ENCODE assay signal across 14 cellular contexts in the genomic region with DNA sequence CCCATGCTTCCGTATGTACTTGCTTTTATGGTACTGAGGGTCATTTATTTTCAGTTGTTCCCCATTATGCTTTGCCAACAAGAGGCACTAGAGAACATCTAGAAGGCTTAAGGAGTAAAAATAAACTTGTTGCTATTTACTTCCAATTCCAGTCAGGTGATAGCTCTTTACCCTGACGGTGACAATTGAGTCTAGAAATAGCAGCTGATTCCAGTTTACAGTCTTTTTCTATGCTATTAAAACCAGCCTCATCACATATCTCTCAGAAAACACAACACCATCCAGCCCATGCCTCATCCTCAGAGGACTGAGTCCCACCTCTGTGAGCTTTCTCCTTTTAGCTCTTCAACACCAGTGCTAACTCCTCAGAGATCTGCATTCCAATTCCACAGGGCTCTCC.
DNase-seq lines count a peak whose midpoint lies in the region; ATAC-seq and TF ChIP-seq lines count a peak whose summit lies in the region.
"Had no signal": no experiment of that assay in that cellular context is flagged by ENCODE, and none has a peak within 500 bp of the region (broad histone marks: within the 10 kb centered on the region; RNA-seq: fewer than 3 reads in every experiment).

No MANE protein-coding gene starts in this region.

- H3K9ac ChIP-seq in mesendoderm (ENCODE audit: low read length) = no peak overlapping the region
- H3K9ac ChIP-seq: GM23248 had no signal

- peak in 6 of 8 donors; percentile 42 to 82 (median 70) for ATAC-seq in heart right ventricle
- no peak for ATAC-seq in HG02763 (IDR thresholded peaks at IDR 0.05; ENCODE audit: unreplicated experiment)
- no peak for ATAC-seq in GM19324 (IDR thresholded peaks at IDR 0.05; ENCODE audit: low FRiP score, unreplicated experiment)

- H3K56ac ChIP-seq in mesendoderm (ENCODE audit: low read length) = no peak overlapping the region

- no peak for TF ChIP-seq CTCF in heart right ventricle (IDR thresholded peaks at IDR 0.05)

- no peaks in the 10 kb centered on the region for H3K79me2 ChIP-seq in mesendoderm (ENCODE audit: control insufficient read depth, insufficient read depth, low read length)

- H3K27me3 ChIP-seq in heart right ventricle (no peaks in the 10 kb centered on the region), mesendoderm (ENCODE audit: insufficient read depth, low read length, poor library complexity) (no peaks in the 10 kb centered on the region)

- H3K4me1 ChIP-seq in heart right ventricle (peaks cover 0 to 5% (median 0%) of the 10 kb centered on the region in 9 donors), mesendoderm (ENCODE audit: control insufficient read depth, low read depth, low read length) (no peaks in the 10 kb centered on the region)

- peaks cover 0 to 14% (median 0%) of the 10 kb centered on the region in 11 donors for H3K9me3 ChIP-seq in heart right ventricle

- H2BK120ac ChIP-seq in mesendoderm (ENCODE audit: low read depth, low read length) = no peak overlapping the region

- H3K4me3 ChIP-seq in heart right ventricle (no peak overlapping the region), mesendoderm (ENCODE audit: low read length) (no peak overlapping the region)
- H3K4me3 ChIP-seq: GM23248 had no signal

- no peak overlapping the region for H3K18ac ChIP-seq in mesendoderm (ENCODE audit: low read length)

- intact Hi-C loops in heart right ventricle (cut with DNase I) = no loop called here

- H3K4ac ChIP-seq in mesendoderm (ENCODE audit: low read depth, low read length) = no peak overlapping the region

- DNase-seq in NCI-H345 (lab: John Stamatoyannopoulos, UW) = peak; percentile 28
- no peak for DNase-seq in NCI-H345 treated with DMSO at 0.1 percent for 48 hours (lab: John Stamatoyannopoulos, UW; ENCODE audit: unreplicated experiment)
- no peak for DNase-seq in heart right ventricle
- DNase-seq in mesendoderm = no peak
- DNase-seq in NCI-H2107 (lab: John Stamatoyannopoulos, UW) = no peak
- DNase-seq: 8988T; C1 segment of cervical spinal cord; Calu3; CD4-positive, alpha-beta T cell; DMS 273 treated with DMSO at 0.1 percent for 48 hours; GM23248; H7 had no signal

- H3K79me1 ChIP-seq in mesendoderm (ENCODE audit: low read length) = no peaks in the 10 kb centered on the region

- H2BK5ac ChIP-seq in mesendoderm (ENCODE audit: low read length) = no peak overlapping the region

- no peak overlapping the region for H3K23ac ChIP-seq in mesendoderm (ENCODE audit: low read length)

- peak overlapping the region; percentile 18 for H2AK5ac ChIP-seq in mesendoderm (ENCODE audit: low read length)

- H3K36me3 ChIP-seq in heart right ventricle (no peaks in the 10 kb centered on the region), mesendoderm (ENCODE audit: control insufficient read depth, insufficient read depth, low read length) (no peaks in the 10 kb centered on the region)

- H2BK15ac ChIP-seq in mesendoderm (replicated peaks; ENCODE audit: low read depth) = no peak overlapping the region

- H4K5ac ChIP-seq in mesendoderm (ENCODE audit: low read length) = no peak overlapping the region

- WGBS in heart right ventricle, 2 donors = 40 to 45% methylated on average over 2 of the region's 2 CpGs
- WGBS in mesendoderm (ENCODE audit: extremely low coverage, insufficient coverage, low lambda C conversion rate) = no CpG with 5 or more reads among the region's 2 CpGs

- H3K4me2 ChIP-seq in mesendoderm (ENCODE audit: low read length) = no peak overlapping the region

- no peak overlapping the region for H4K8ac ChIP-seq in mesendoderm (ENCODE audit: low read depth, low read length)

- H3K27ac ChIP-seq in heart right ventricle (peak overlapping the region in 3 of 10 donors; percentile 17 to 28 (median 23)), mesendoderm (ENCODE audit: low read depth, low read length) (no peak overlapping the region)
- H3K27ac ChIP-seq: GM23248 had no signal

Comparison
In these comparisons a context has a peak if more than half of its experiments do, and no peak if none do; other contexts are left out.
1. ATAC-seq: peak in heart right ventricle (6 of 8); none in HG02763 (single experiment) and GM19324 (single experiment).